ENCODE assay signal across 17 cellular contexts in genomic region chr4:157225096-157225495, GRCh38. TPM values are rescaled to one million over a fixed set of nuclear protein-coding genes. Genes with fewer than 3 reads are reported as not detected.
"Had no signal": no experiment of that assay in that cellular context is flagged by ENCODE, and none has a peak within 500 bp of the region (broad histone marks: within the 10 kb centered on the region; RNA-seq: fewer than 3 reads in every experiment).

No MANE protein-coding gene starts in this region.

- DNase-seq: activated B cell treated with CpG ODN at 0.5 μM for 24 hours; activated CD4-positive, alpha-beta T cell treated with anti-CD3 and anti-CD28 coated beads, Interleukin-2, amount 10 ng/mL, durations not matched to agents 24 days and 14 days; activated CD8-positive, alpha-beta memory T cell treated with anti-CD3 and anti-CD28 coated beads, Interleukin-2, amount 50 U/mL, for 4 hours; activated CD8-positive, alpha-beta T cell treated with anti-CD3 and anti-CD28 coated beads, Interleukin-2, amount 10 ng/mL, durations not matched to agents 7 days and 5 days; activated gamma-delta T cell; activated T-cell treated with anti-CD3 and anti-CD28 coated beads, Interleukin-2, amount 50 U/mL, for 48 hours; brain microvascular endothelial cell; cerebellar nuclear complex; left lung; natural killer cell; nucleus accumbens; transverse colon had no signal

- H3K4me1 Mint-ChIP-seq: activated B cell treated with CpG ODN at 0.5 μM for 24 hours; activated CD4-positive, alpha-beta T cell treated with anti-CD3 and anti-CD28 coated beads, Interleukin-2, amount 10 ng/mL, durations not matched to agents 24 days and 14 days; memory B cell; natural killer cell had no signal

- H3K27ac Mint-ChIP-seq: activated B cell treated with CpG ODN at 0.5 μM for 24 hours; activated CD4-positive, alpha-beta T cell treated with anti-CD3 and anti-CD28 coated beads, Interleukin-2, amount 10 ng/mL, durations not matched to agents 24 days and 14 days; activated CD8-positive, alpha-beta T cell treated with anti-CD3 and anti-CD28 coated beads, Interleukin-2, amount 10 ng/mL, durations not matched to agents 7 days and 5 days; activated naive CD4-positive, alpha-beta T cell treated with anti-CD3 and anti-CD28 coated beads, Interleukin-2, amount 50 U/mL, for 72 hours; memory B cell; natural killer cell; stimulated activated effector memory CD8-positive, alpha-beta T cell treated with anti-CD3 and anti-CD28 coated beads, Interleukin-12 subunit alpha, Interleukin-12 subunit beta, amount 100 ng/mL, for 72 hours had no signal

- H3K36me3 Mint-ChIP-seq: memory B cell; stimulated activated effector memory CD8-positive, alpha-beta T cell treated with anti-CD3 and anti-CD28 coated beads, Interleukin-12 subunit alpha, Interleukin-12 subunit beta, amount 100 ng/mL, for 72 hours had no signal

- ATAC-seq: activated CD8-positive, alpha-beta T cell treated with anti-CD3 and anti-CD28 coated beads, Interleukin-2, amount 10 ng/mL, durations not matched to agents 7 days and 5 days; activated naive CD4-positive, alpha-beta T cell treated with anti-CD3 and anti-CD28 coated beads, Interleukin-2, amount 50 U/mL, for 72 hours; esophagus mucosa; left lung; natural killer cell; stimulated activated effector memory CD8-positive, alpha-beta T cell treated with anti-CD3 and anti-CD28 coated beads, Interleukin-12 subunit alpha, Interleukin-12 subunit beta, amount 100 ng/mL, for 72 hours had no signal

- H3K4me3 Mint-ChIP-seq: activated B cell treated with CpG ODN at 0.5 μM for 24 hours; activated CD4-positive, alpha-beta T cell treated with anti-CD3 and anti-CD28 coated beads, Interleukin-2, amount 10 ng/mL, durations not matched to agents 24 days and 14 days; activated CD8-positive, alpha-beta T cell treated with anti-CD3 and anti-CD28 coated beads, Interleukin-2, amount 10 ng/mL, durations not matched to agents 7 days and 5 days; memory B cell; natural killer cell; stimulated activated effector memory CD8-positive, alpha-beta T cell treated with anti-CD3 and anti-CD28 coated beads, Interleukin-12 subunit alpha, Interleukin-12 subunit beta, amount 100 ng/mL, for 72 hours had no signal

RNA-seq across cellular contexts. Expression of gene GRIA2, which starts 4.6 kb away (rescaled TPM):
- total RNA-seq: activated B cell treated with CpG ODN at 0.5 μM for 24 hours; activated CD4-positive, alpha-beta T cell treated with anti-CD3 and anti-CD28 coated beads, Interleukin-2, amount 10 ng/mL, durations not matched to agents 24 days and 14 days; activated CD8-positive, alpha-beta T cell treated with anti-CD3 and anti-CD28 coated beads, Interleukin-2, amount 10 ng/mL, durations not matched to agents 7 days and 5 days; activated naive CD4-positive, alpha-beta T cell treated with anti-CD3 and anti-CD28 coated beads, Interleukin-2, amount 50 U/mL, for 72 hours; esophagus mucosa; left lung; natural killer cell; T-helper 2 cell treated with Interferon-gamma antibody and Interleukin-4, amounts not matched to agents 100 ng/mL and 5 ng/mL, for 36 hours had no signal
